Comparison of ENCODE assay signal across 16 cellular contexts in the genomic region with DNA sequence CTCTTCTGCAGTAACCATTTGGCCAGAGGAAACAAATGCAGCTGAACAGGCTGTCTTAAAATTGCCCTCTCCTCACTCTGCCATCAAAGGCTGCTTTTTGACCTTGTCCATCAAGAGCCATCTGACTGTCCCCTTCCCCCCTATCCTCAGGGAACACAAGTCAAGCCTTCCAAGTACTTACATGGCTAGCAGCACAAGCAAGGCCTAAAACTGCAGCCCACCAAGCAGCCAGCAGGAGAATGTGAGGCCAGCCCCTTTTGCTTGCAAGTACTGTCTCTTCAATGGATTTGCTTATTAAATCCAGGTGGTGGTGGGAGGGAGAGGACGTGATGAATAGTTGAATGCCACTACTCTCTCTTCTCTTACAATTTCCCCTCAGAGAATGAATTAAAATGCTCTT.
"Had no signal": no experiment of that assay in that cellular context is flagged by ENCODE, and none has a peak within 500 bp of the region (broad histone marks: within the 10 kb centered on the region; RNA-seq: fewer than 3 reads in every experiment).

No MANE protein-coding gene starts in this region.

- H3K4me1 ChIP-seq: esophagus muscularis mucosa, gastroesophageal sphincter, psoas muscle, right lobe of liver, tibial nerve had no signal

- H3K27me3 ChIP-seq: dorsolateral prefrontal cortex, esophagus muscularis mucosa, gastroesophageal sphincter, right lobe of liver, tibial nerve had no signal

- H3K4me3 ChIP-seq: dorsolateral prefrontal cortex, esophagus muscularis mucosa, gastroesophageal sphincter, psoas muscle, right lobe of liver, tibial nerve had no signal

- H3K27ac ChIP-seq: epithelial cell of prostate, esophagus muscularis mucosa, gastroesophageal sphincter, psoas muscle, right lobe of liver, tibial nerve had no signal

- DNase-seq: cortex of kidney; dorsolateral prefrontal cortex; effector CD8-positive, alpha-beta T cell; mammary epithelial cell; natural killer cell; psoas muscle; retina; right lobe of liver; stimulated activated CD4-positive, alpha-beta T cell treated with anti-CD3 and anti-CD28 coated beads, Interleukin-15, amount 100 ng/mL, for 24 hours; stimulated activated CD4-positive, alpha-beta T cell treated with anti-CD3 and anti-CD28 coated beads, Interleukin-1b, Interleukin-23, amount 100 ng/mL, for 48 hours; stimulated activated CD4-positive, alpha-beta T cell treated with anti-CD3 and anti-CD28 coated beads, Interleukin-4, amount 100 ng/mL, for 24 hours had no signal

- H3K9me3 ChIP-seq: esophagus muscularis mucosa, gastroesophageal sphincter, psoas muscle, right lobe of liver, tibial nerve had no signal

- H3K36me3 ChIP-seq: esophagus muscularis mucosa, gastroesophageal sphincter, right lobe of liver, tibial nerve had no signal

- FAIRE-seq: islet of Langerhans had no signal
